Comparison of ENCODE assay signal across 16 cellular contexts in the genomic region with DNA sequence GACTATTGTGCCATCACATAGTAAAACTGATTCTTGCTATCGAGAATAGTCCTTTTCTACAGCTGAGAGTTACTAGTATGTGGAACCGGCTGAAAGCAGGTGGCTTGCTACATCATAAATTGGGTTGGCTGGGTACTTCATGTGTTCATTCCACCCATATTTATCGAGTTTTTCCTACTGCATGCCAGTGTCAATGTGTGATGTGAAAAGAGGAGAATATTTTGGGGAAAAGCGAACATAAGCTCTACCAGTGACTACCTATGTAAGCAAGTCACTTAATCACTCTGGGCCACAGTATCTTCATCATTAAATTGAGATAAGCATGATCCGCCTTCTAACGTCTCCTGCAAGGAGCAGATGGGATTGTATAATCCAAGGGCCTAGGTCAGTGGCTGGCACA.
"Had no signal": no experiment of that assay in that cellular context is flagged by ENCODE, and none has a peak within 500 bp of the region (broad histone marks: within the 10 kb centered on the region; RNA-seq: fewer than 3 reads in every experiment).

No MANE protein-coding gene starts in this region.

- DNase-seq: colonic mucosa; dermis blood vessel endothelial cell; esophagus squamous epithelium; midbrain; nucleus accumbens; pancreas; spleen; stimulated activated CD4-positive, alpha-beta T cell treated with anti-CD3 and anti-CD28 coated beads, Interleukin-15, amount 100 ng/mL, for 24 hours; stimulated activated CD4-positive, alpha-beta T cell treated with anti-CD3 and anti-CD28 coated beads, Interleukin-1b, Interleukin-23, amount 100 ng/mL, for 48 hours; stimulated activated CD4-positive, alpha-beta T cell treated with anti-CD3 and anti-CD28 coated beads, Interleukin-4, amount 100 ng/mL, for 24 hours; transverse colon had no signal

- H3K27me3 ChIP-seq: colonic mucosa, esophagus squamous epithelium, foreskin keratinocyte, neural progenitor cell, pancreas, transverse colon had no signal

- H3K4me2 ChIP-seq: neural progenitor cell had no signal

- H2AFZ ChIP-seq: neural progenitor cell had no signal

- H3K9me3 ChIP-seq: colonic mucosa, esophagus squamous epithelium, pancreas, spleen, thoracic aorta, transverse colon had no signal

- H3K36me3 ChIP-seq: colonic mucosa, esophagus squamous epithelium, neural progenitor cell, pancreas, spleen, thoracic aorta, transverse colon had no signal

- H3K4me3 ChIP-seq: colonic mucosa, esophagus squamous epithelium, neural progenitor cell, pancreas, spleen, thoracic aorta, transverse colon had no signal

- H3K4me1 ChIP-seq: colonic mucosa, foreskin keratinocyte, pancreas, transverse colon had no signal

- ATAC-seq: natural killer cell treated with Interleukin-12 subunit alpha and Interleukin-12 subunit beta and Interleukin-15 and Interleukin-18, amount 100 ng/mL, for 72 hours; stimulated activated memory B cell treated with anti-CD40 and anti-IgM and Interleukin-4, amounts not matched to agents 10 μg/mL and 1 μg/mL and 100 μg/mL, for 72 hours had no signal

- H3K27ac ChIP-seq: colonic mucosa, foreskin keratinocyte, neural progenitor cell, pancreas, thoracic aorta, transverse colon had no signal

- H3K9ac ChIP-seq: neural progenitor cell had no signal
